37 cellular contexts compared by ENCODE assay signal in genomic region chr9:116213673-116214047, GRCh38.
"Had no signal": no experiment of that assay in that cellular context is flagged by ENCODE, and none has a peak within 500 bp of the region (broad histone marks: within the 10 kb centered on the region; RNA-seq: fewer than 3 reads in every experiment).

No MANE protein-coding gene starts in this region.

- H3K79me2 ChIP-seq: hepatocyte had no signal

- ATAC-seq: activated CD4-positive, alpha-beta T cell treated with anti-CD3 and anti-CD28 coated beads for 36 hours; activated CD8-positive, alpha-beta memory T cell treated with anti-CD3 and anti-CD28 coated beads, Interleukin-2, amount 10 ng/mL, durations not matched to agents 7 days and 5 days; activated CD8-positive, alpha-beta T cell treated with anti-CD3 and anti-CD28 coated beads, Interleukin-2, amount 10 ng/mL, durations not matched to agents 7 days and 5 days; activated naive CD4-positive, alpha-beta T cell treated with anti-CD3 and anti-CD28 coated beads, Interleukin-2, amount 50 U/mL, for 72 hours; activated T-cell treated with anti-CD3 and anti-CD28 coated beads, Interleukin-2, amount 50 U/mL, for 72 hours; gastroesophageal sphincter; heart right ventricle; T-helper 17 cell had no signal

- H3K27me3 ChIP-seq: ascending aorta, breast epithelium, esophagus muscularis mucosa, gastroesophageal sphincter, heart right ventricle, hepatocyte had no signal

- H3K4me2 ChIP-seq: hepatocyte had no signal

- H3K4me3 Mint-ChIP-seq: activated CD4-positive, alpha-beta memory T cell treated with anti-CD3 and anti-CD28 coated beads for 36 hours; activated CD4-positive, alpha-beta T cell treated with anti-CD3 and anti-CD28 coated beads for 36 hours; activated CD4-positive, alpha-beta T cell treated with anti-CD3 and anti-CD28 coated beads, Interleukin-2, amount 10 ng/mL, durations not matched to agents 24 days and 14 days; activated CD8-positive, alpha-beta memory T cell treated with anti-CD3 and anti-CD28 coated beads, Interleukin-2, amount 10 ng/mL, durations not matched to agents 7 days and 5 days; activated CD8-positive, alpha-beta T cell treated with anti-CD3 and anti-CD28 coated beads, Interleukin-2, amount 10 ng/mL, durations not matched to agents 7 days and 5 days; activated naive CD4-positive, alpha-beta T cell treated with anti-CD3 and anti-CD28 coated beads, Interleukin-2, amount 10 ng/mL, durations not matched to agents 7 days and 5 days; activated naive CD8-positive, alpha-beta T cell treated with anti-CD3 and anti-CD28 coated beads, Interleukin-2, amount 10 ng/mL, durations not matched to agents 7 days and 5 days; activated T-cell treated with anti-CD3 and anti-CD28 coated beads, Interleukin-2, amount 50 U/mL, for 24 hours; activated T-cell treated with anti-CD3 and anti-CD28 coated beads, Interleukin-2, amount 50 U/mL, for 72 hours; brain; dendritic cell treated with granulocyte-macrophage colony-stimulating factor and Interleukin-4, amounts not matched to agents 40 ng/mL and 50 ng/mL, for 4 days; endodermal cell; T-helper 17 cell; T-helper 2 cell treated with Interferon-gamma antibody and Interleukin-4, amounts not matched to agents 5 μg/mL and 100 μg/mL, for 36 hours had no signal

- H2AFZ ChIP-seq: hepatocyte had no signal

- H3K9me3 Mint-ChIP-seq: activated CD4-positive, alpha-beta T cell treated with anti-CD3 and anti-CD28 coated beads, Interleukin-2, amount 10 ng/mL, durations not matched to agents 24 days and 14 days; activated naive CD4-positive, alpha-beta T cell treated with anti-CD3 and anti-CD28 coated beads, Interleukin-2, amount 10 ng/mL, durations not matched to agents 7 days and 5 days; activated naive CD8-positive, alpha-beta T cell treated with anti-CD3 and anti-CD28 coated beads, Interleukin-2, amount 10 ng/mL, durations not matched to agents 7 days and 5 days; dendritic cell treated with granulocyte-macrophage colony-stimulating factor and Interleukin-4, amounts not matched to agents 40 ng/mL and 50 ng/mL, for 4 days; endodermal cell; T-helper 2 cell treated with Interferon-gamma antibody and Interleukin-4, amounts not matched to agents 5 μg/mL and 100 μg/mL, for 36 hours had no signal

- H3K36me3 Mint-ChIP-seq: activated CD4-positive, alpha-beta memory T cell treated with anti-CD3 and anti-CD28 coated beads for 36 hours; activated CD8-positive, alpha-beta memory T cell treated with anti-CD3 and anti-CD28 coated beads, Interleukin-2, amount 10 ng/mL, durations not matched to agents 7 days and 5 days; activated naive CD4-positive, alpha-beta T cell treated with anti-CD3 and anti-CD28 coated beads, Interleukin-2, amount 10 ng/mL, durations not matched to agents 7 days and 5 days; activated naive CD4-positive, alpha-beta T cell treated with anti-CD3 and anti-CD28 coated beads, Interleukin-2, amount 50 U/mL, for 72 hours; activated naive CD8-positive, alpha-beta T cell treated with anti-CD3 and anti-CD28 coated beads, Interleukin-2, amount 10 ng/mL, durations not matched to agents 7 days and 5 days had no signal

- DNase-seq: activated CD4-positive, alpha-beta memory T cell treated with anti-CD3 and anti-CD28 coated beads for 36 hours; activated CD4-positive, alpha-beta T cell treated with anti-CD3 and anti-CD28 coated beads for 36 hours; activated CD4-positive, alpha-beta T cell treated with anti-CD3 and anti-CD28 coated beads, Interleukin-2, amount 10 ng/mL, durations not matched to agents 24 days and 14 days; activated CD4-positive, CD25-positive, alpha-beta regulatory T cell; activated CD4-positive, CD25-positive, alpha-beta regulatory T cell treated with anti-CD3 and anti-CD28 coated beads, Interleukin-2, amount 50 U/mL, for 72 hours; activated CD8-positive, alpha-beta memory T cell treated with anti-CD3 and anti-CD28 coated beads, Interleukin-2, amount 10 ng/mL, durations not matched to agents 7 days and 5 days; activated CD8-positive, alpha-beta memory T cell treated with anti-CD3 and anti-CD28 coated beads, Interleukin-2, amount 50 U/mL, for 4 hours; activated CD8-positive, alpha-beta T cell treated with anti-CD3 and anti-CD28 coated beads, Interleukin-2, amount 10 ng/mL, durations not matched to agents 7 days and 5 days; activated gamma-delta T cell; activated naive CD4-positive, alpha-beta T cell; activated naive CD4-positive, alpha-beta T cell treated with anti-CD3 and anti-CD28 coated beads, Interleukin-2, amount 10 ng/mL, durations not matched to agents 7 days and 5 days; activated naive CD8-positive, alpha-beta T cell treated with anti-CD3 and anti-CD28 coated beads, Interleukin-2, amount 10 ng/mL, durations not matched to agents 7 days and 5 days; activated T-cell treated with anti-CD3 and anti-CD28 coated beads for 4 hours; activated T-cell treated with anti-CD3 and anti-CD28 coated beads, Interleukin-2, amount 50 U/mL, for 24 hours; activated T-cell treated with anti-CD3 and anti-CD28 coated beads, Interleukin-2, amount 50 U/mL, for 72 hours; central memory CD4-positive, alpha-beta T cell; cerebellar nuclear complex; dorsolateral prefrontal cortex; effector memory CD4-positive, alpha-beta T cell; endodermal cell; erythroblast; foreskin melanocyte; heart right ventricle; T-helper 1 cell; T-helper 17 cell; T1000 had no signal

- H3K4me1 ChIP-seq: ascending aorta, breast epithelium, esophagus muscularis mucosa, gastroesophageal sphincter, heart right ventricle had no signal

- H3K4me3 ChIP-seq: ascending aorta, breast epithelium, cardiac muscle cell, coronary artery, dorsolateral prefrontal cortex, esophagus muscularis mucosa, gastroesophageal sphincter, heart right ventricle, hepatocyte had no signal

- H3K27ac Mint-ChIP-seq: activated CD4-positive, alpha-beta memory T cell treated with anti-CD3 and anti-CD28 coated beads for 36 hours; activated CD4-positive, alpha-beta T cell treated with anti-CD3 and anti-CD28 coated beads for 36 hours; activated CD4-positive, alpha-beta T cell treated with anti-CD3 and anti-CD28 coated beads, Interleukin-2, amount 10 ng/mL, durations not matched to agents 24 days and 14 days; activated CD8-positive, alpha-beta memory T cell treated with anti-CD3 and anti-CD28 coated beads, Interleukin-2, amount 10 ng/mL, durations not matched to agents 7 days and 5 days; activated CD8-positive, alpha-beta T cell treated with anti-CD3 and anti-CD28 coated beads, Interleukin-2, amount 10 ng/mL, durations not matched to agents 7 days and 5 days; activated naive CD4-positive, alpha-beta T cell treated with anti-CD3 and anti-CD28 coated beads, Interleukin-2, amount 10 ng/mL, durations not matched to agents 7 days and 5 days; activated naive CD4-positive, alpha-beta T cell treated with anti-CD3 and anti-CD28 coated beads, Interleukin-2, amount 50 U/mL, for 72 hours; activated naive CD8-positive, alpha-beta T cell treated with anti-CD3 and anti-CD28 coated beads, Interleukin-2, amount 10 ng/mL, durations not matched to agents 7 days and 5 days; activated T-cell treated with anti-CD3 and anti-CD28 coated beads, Interleukin-2, amount 50 U/mL, for 24 hours; activated T-cell treated with anti-CD3 and anti-CD28 coated beads, Interleukin-2, amount 50 U/mL, for 72 hours; brain; dendritic cell treated with granulocyte-macrophage colony-stimulating factor and Interleukin-4, amounts not matched to agents 40 ng/mL and 50 ng/mL, for 4 days; endodermal cell; T-helper 17 cell; T-helper 2 cell treated with Interferon-gamma antibody and Interleukin-4, amounts not matched to agents 5 μg/mL and 100 μg/mL, for 36 hours had no signal

- H3K9me3 ChIP-seq: ascending aorta, breast epithelium, esophagus muscularis mucosa, gastroesophageal sphincter, heart right ventricle had no signal

- H3K27me3 Mint-ChIP-seq: activated CD4-positive, alpha-beta memory T cell treated with anti-CD3 and anti-CD28 coated beads for 36 hours; activated CD4-positive, alpha-beta T cell treated with anti-CD3 and anti-CD28 coated beads for 36 hours; activated CD4-positive, alpha-beta T cell treated with anti-CD3 and anti-CD28 coated beads, Interleukin-2, amount 10 ng/mL, durations not matched to agents 24 days and 14 days; activated CD8-positive, alpha-beta memory T cell treated with anti-CD3 and anti-CD28 coated beads, Interleukin-2, amount 10 ng/mL, durations not matched to agents 7 days and 5 days; activated naive CD4-positive, alpha-beta T cell treated with anti-CD3 and anti-CD28 coated beads, Interleukin-2, amount 10 ng/mL, durations not matched to agents 7 days and 5 days; activated naive CD8-positive, alpha-beta T cell treated with anti-CD3 and anti-CD28 coated beads, Interleukin-2, amount 10 ng/mL, durations not matched to agents 7 days and 5 days; activated T-cell treated with anti-CD3 and anti-CD28 coated beads, Interleukin-2, amount 50 U/mL, for 24 hours; dendritic cell treated with granulocyte-macrophage colony-stimulating factor and Interleukin-4, amounts not matched to agents 40 ng/mL and 50 ng/mL, for 4 days; T-helper 17 cell had no signal

- H3K27ac ChIP-seq: ascending aorta, breast epithelium, cardiac muscle cell, coronary artery, dorsolateral prefrontal cortex, esophagus muscularis mucosa, gastroesophageal sphincter, heart right ventricle, hepatocyte had no signal

- H3K4me1 Mint-ChIP-seq: activated CD4-positive, alpha-beta T cell treated with anti-CD3 and anti-CD28 coated beads for 36 hours; activated CD4-positive, alpha-beta T cell treated with anti-CD3 and anti-CD28 coated beads, Interleukin-2, amount 10 ng/mL, durations not matched to agents 24 days and 14 days; activated CD8-positive, alpha-beta memory T cell treated with anti-CD3 and anti-CD28 coated beads, Interleukin-2, amount 10 ng/mL, durations not matched to agents 7 days and 5 days; activated naive CD4-positive, alpha-beta T cell treated with anti-CD3 and anti-CD28 coated beads, Interleukin-2, amount 10 ng/mL, durations not matched to agents 7 days and 5 days; activated naive CD8-positive, alpha-beta T cell treated with anti-CD3 and anti-CD28 coated beads, Interleukin-2, amount 10 ng/mL, durations not matched to agents 7 days and 5 days; brain; T-helper 17 cell had no signal

- H3K36me3 ChIP-seq: breast epithelium, cardiac muscle cell, esophagus muscularis mucosa, gastroesophageal sphincter had no signal
